Comparison of ENCODE assay signal across 8 cellular contexts in the genomic region with DNA sequence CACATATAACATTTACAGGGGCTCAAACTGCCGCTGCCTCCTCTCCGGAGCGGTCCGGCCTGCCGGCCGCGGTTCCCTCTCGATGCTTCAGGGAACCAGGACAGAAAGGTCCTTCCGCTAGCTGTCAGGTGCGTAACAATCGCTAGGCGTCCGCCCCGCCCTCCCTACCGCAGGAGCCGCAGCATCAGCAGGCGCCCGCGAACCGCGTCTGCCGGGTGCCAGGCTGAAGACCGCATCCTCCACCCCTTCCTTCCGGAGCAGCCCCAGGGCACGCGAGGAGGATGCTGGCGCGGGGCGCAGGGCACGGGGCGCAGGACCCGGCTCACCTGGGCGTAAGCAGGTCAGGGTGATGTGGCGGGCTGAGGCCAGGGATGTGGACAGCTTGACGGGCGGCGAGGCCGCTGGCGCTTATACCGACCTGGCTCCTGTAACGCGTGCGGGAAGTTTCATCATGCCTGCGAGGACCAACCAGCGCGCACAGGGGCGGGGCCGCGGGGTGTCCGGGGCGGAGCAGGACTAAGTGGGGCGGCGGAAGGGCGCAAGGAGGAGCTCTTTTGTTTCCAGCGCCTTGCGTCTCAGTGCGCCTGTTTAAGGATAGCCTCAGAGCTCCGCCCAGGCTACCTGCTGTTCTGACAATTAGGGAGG. TPM values are rescaled to one million over a fixed set of nuclear protein-coding genes. Genes with fewer than 3 reads are reported as not detected.
A peak's percentile ranks its signal among the peaks of the same experiment; 100 is the strongest.
DNase-seq lines count a peak whose midpoint lies in the region; ATAC-seq and TF ChIP-seq lines count a peak whose summit lies in the region.

A gene with protein sequence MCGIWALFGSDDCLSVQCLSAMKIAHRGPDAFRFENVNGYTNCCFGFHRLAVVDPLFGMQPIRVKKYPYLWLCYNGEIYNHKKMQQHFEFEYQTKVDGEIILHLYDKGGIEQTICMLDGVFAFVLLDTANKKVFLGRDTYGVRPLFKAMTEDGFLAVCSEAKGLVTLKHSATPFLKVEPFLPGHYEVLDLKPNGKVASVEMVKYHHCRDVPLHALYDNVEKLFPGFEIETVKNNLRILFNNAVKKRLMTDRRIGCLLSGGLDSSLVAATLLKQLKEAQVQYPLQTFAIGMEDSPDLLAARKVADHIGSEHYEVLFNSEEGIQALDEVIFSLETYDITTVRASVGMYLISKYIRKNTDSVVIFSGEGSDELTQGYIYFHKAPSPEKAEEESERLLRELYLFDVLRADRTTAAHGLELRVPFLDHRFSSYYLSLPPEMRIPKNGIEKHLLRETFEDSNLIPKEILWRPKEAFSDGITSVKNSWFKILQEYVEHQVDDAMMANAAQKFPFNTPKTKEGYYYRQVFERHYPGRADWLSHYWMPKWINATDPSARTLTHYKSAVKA (minus strand): TSS at position 384 of the 645 bp plus-strand sequence. CDS start 3,252 bp downstream, outside the sequence.

- peak within 1 kb of the TSS; percentile 92 for H3K4me2 ChIP-seq in KMS-11

- ATAC-seq in GM21786 (IDR thresholded peaks at IDR 0.05; ENCODE audit: unreplicated experiment) (peak; percentile 97), naive B cell (ENCODE audit: low read depth in 2 of 2) (peak; percentile 85 to 88)
- ATAC-seq in stimulated activated effector memory CD8-positive, alpha-beta T cell treated with anti-CD3 and anti-CD28 coated beads, Interleukin-12 subunit alpha, Interleukin-12 subunit beta, amount 100 ng/mL, for 72 hours = peak; percentile 98

- peak within 1 kb of the TSS; percentile 66 for H3K9ac ChIP-seq in KMS-11

- peaks cover 20% of the 10 kb centered on the region for H3K4me1 Mint-ChIP-seq in activated T-helper 1 cell treated with anti-CD3 and anti-CD28 coated beads, Interleukin-12 subunit alpha, Interleukin-12 subunit beta, Interleukin-2, Interleukin-4 antibody, amounts not matched to agents 30 ng/mL and 10 ng/mL and 1 ng/mL, durations not matched to agents 14 hours and 24 hours and 36 hours (ENCODE audit: low read depth)
- peaks cover 8 to 14% (median 9%) of the 10 kb centered on the region in 3 donors for H3K4me1 Mint-ChIP-seq in naive B cell
- peaks cover 19% of the 10 kb centered on the region for H3K4me1 Mint-ChIP-seq in stimulated activated effector memory CD8-positive, alpha-beta T cell treated with anti-CD3 and anti-CD28 coated beads, Interleukin-12 subunit alpha, Interleukin-12 subunit beta, amount 100 ng/mL, for 72 hours

- H3K4me1 ChIP-seq in KMS-11 (ENCODE audit: low read depth, poor library complexity, severe bottlenecking) = peaks cover 24% of the 10 kb centered on the region

- no peaks in the 10 kb centered on the region; the same call in 1 of the 2 replicates for H3K36me3 ChIP-seq in KMS-11 (ENCODE audit: insufficient read depth)

- intact Hi-C loops in activated T-helper 1 cell treated with anti-CD3 and anti-CD28 coated beads, Interleukin-12 subunit alpha, Interleukin-12 subunit beta, Interleukin-2, Interleukin-4 antibody, amounts not matched to agents 30 ng/mL and 10 ng/mL and 1 ng/mL, durations not matched to agents 14 hours and 24 hours and 36 hours (cut with micrococcal nuclease) = loop anchor here (1.0 to 10.0 kb wide), 9 partner anchors 55 to 1551 kb away; a partner anchor contains a TSS

- no peaks in the 10 kb centered on the region for H3K27me3 ChIP-seq in KMS-11 (ENCODE audit: insufficient read depth, low read depth)

- H3K4me3 ChIP-seq in KMS-11 (IDR thresholded peaks at IDR 0.05; ENCODE audit: insufficient read depth, low read depth, low read length) = no peak within 1 kb of the TSS

- H3K4me3 Mint-ChIP-seq in activated T-helper 1 cell treated with anti-CD3 and anti-CD28 coated beads, Interleukin-12 subunit alpha, Interleukin-12 subunit beta, Interleukin-2, Interleukin-4 antibody, amounts not matched to agents 30 ng/mL and 10 ng/mL and 1 ng/mL, durations not matched to agents 14 hours and 24 hours and 36 hours = peak within 1 kb of the TSS; percentile 90
- H3K4me3 Mint-ChIP-seq in naive B cell = peak within 1 kb of the TSS; percentile 86 to 96 (median 93)
- H3K4me3 Mint-ChIP-seq in stimulated activated effector memory CD8-positive, alpha-beta T cell treated with anti-CD3 and anti-CD28 coated beads, Interleukin-12 subunit alpha, Interleukin-12 subunit beta, amount 100 ng/mL, for 72 hours = peak within 1 kb of the TSS; percentile 81

- peak within 1 kb of the TSS; percentile 73 for H2AFZ ChIP-seq in KMS-11 (ENCODE audit: low read depth)

- no peaks in the 10 kb centered on the region for H4K20me1 ChIP-seq in KMS-11 (ENCODE audit: insufficient read depth)

- TF ChIP-seq CTCF in KMS-11 (conservative IDR thresholded peaks at IDR 0.05; ENCODE audit: low read depth, low read length) = 0 out of 2 replicates have a peak, but pooled peaks have one; percentile 6

- no peaks in the 10 kb centered on the region for H3K9me3 Mint-ChIP-seq in activated T-helper 1 cell treated with anti-CD3 and anti-CD28 coated beads, Interleukin-12 subunit alpha, Interleukin-12 subunit beta, Interleukin-2, Interleukin-4 antibody, amounts not matched to agents 30 ng/mL and 10 ng/mL and 1 ng/mL, durations not matched to agents 14 hours and 24 hours and 36 hours
- H3K9me3 Mint-ChIP-seq in naive B cell = no peaks in the 10 kb centered on the region
- H3K9me3 Mint-ChIP-seq in stimulated activated effector memory CD8-positive, alpha-beta T cell treated with anti-CD3 and anti-CD28 coated beads, Interleukin-12 subunit alpha, Interleukin-12 subunit beta, amount 100 ng/mL, for 72 hours = no peaks in the 10 kb centered on the region

- no peaks in the 10 kb centered on the region for H3K27me3 Mint-ChIP-seq in activated T-helper 1 cell treated with anti-CD3 and anti-CD28 coated beads, Interleukin-12 subunit alpha, Interleukin-12 subunit beta, Interleukin-2, Interleukin-4 antibody, amounts not matched to agents 30 ng/mL and 10 ng/mL and 1 ng/mL, durations not matched to agents 14 hours and 24 hours and 36 hours (ENCODE audit: insufficient read depth)
- no peaks in the 10 kb centered on the region for H3K27me3 Mint-ChIP-seq in naive B cell

- peaks cover 22% of the 10 kb centered on the region for H3K36me3 Mint-ChIP-seq in activated T-helper 1 cell treated with anti-CD3 and anti-CD28 coated beads, Interleukin-12 subunit alpha, Interleukin-12 subunit beta, Interleukin-2, Interleukin-4 antibody, amounts not matched to agents 30 ng/mL and 10 ng/mL and 1 ng/mL, durations not matched to agents 14 hours and 24 hours and 36 hours (ENCODE audit: low read depth)
- H3K36me3 Mint-ChIP-seq in naive B cell = peaks cover 0 to 4% of the 10 kb centered on the region in 2 donors
- H3K36me3 Mint-ChIP-seq in stimulated activated effector memory CD8-positive, alpha-beta T cell treated with anti-CD3 and anti-CD28 coated beads, Interleukin-12 subunit alpha, Interleukin-12 subunit beta, amount 100 ng/mL, for 72 hours = peaks cover 31% of the 10 kb centered on the region

- peak within 1 kb of the TSS; percentile 86 for H3K27ac Mint-ChIP-seq in activated T-helper 1 cell treated with anti-CD3 and anti-CD28 coated beads, Interleukin-12 subunit alpha, Interleukin-12 subunit beta, Interleukin-2, Interleukin-4 antibody, amounts not matched to agents 30 ng/mL and 10 ng/mL and 1 ng/mL, durations not matched to agents 14 hours and 24 hours and 36 hours
- H3K27ac Mint-ChIP-seq in naive B cell = peak within 1 kb of the TSS; percentile 89 to 97 (median 93)
- peak within 1 kb of the TSS; percentile 88 for H3K27ac Mint-ChIP-seq in stimulated activated effector memory CD8-positive, alpha-beta T cell treated with anti-CD3 and anti-CD28 coated beads, Interleukin-12 subunit alpha, Interleukin-12 subunit beta, amount 100 ng/mL, for 72 hours

- H3K27ac ChIP-seq in KMS-11 = peak within 1 kb of the TSS; percentile 75

- H3K79me2 ChIP-seq in KMS-11 (ENCODE audit: insufficient read depth, low read depth) = peaks cover 15% of the 10 kb centered on the region; the same call in 1 of the 2 replicates

- DNase-seq in DMS79 (lab: John Stamatoyannopoulos, UW) = peak; percentile 91
- peak; percentile 88 for DNase-seq in RPMI7951 (ENCODE audit: low read depth)
- peak; percentile 86 for DNase-seq in activated T-helper 1 cell treated with anti-CD3 and anti-CD28 coated beads, Interleukin-12 subunit alpha, Interleukin-12 subunit beta, Interleukin-2, Interleukin-4 antibody, amounts not matched to agents 30 ng/mL and 10 ng/mL and 1 ng/mL, durations not matched to agents 14 hours and 24 hours and 36 hours (ENCODE audit: low spot score)
- DNase-seq in fibroblast of gingiva (ENCODE audit: low read depth) = peak; percentile 90
- peak; percentile 88 for DNase-seq in naive B cell
- DNase-seq in stimulated activated effector memory CD8-positive, alpha-beta T cell treated with anti-CD3 and anti-CD28 coated beads, Interleukin-12 subunit alpha, Interleukin-12 subunit beta, amount 100 ng/mL, for 72 hours (ENCODE audit: low spot score in 2 of 2) = peak; percentile 72 to 97

RNA-seq across cellular contexts. Expression of the gene that starts here (rescaled TPM):
- 21.8 and 30.9 TPM in 2 replicates for total RNA-seq in RPMI7951 (2014; rRNA removed; shearing (Covaris generic))
- total RNA-seq in activated T-helper 1 cell treated with anti-CD3 and anti-CD28 coated beads, Interleukin-12 subunit alpha, Interleukin-12 subunit beta, Interleukin-2, Interleukin-4 antibody, amounts not matched to agents 30 ng/mL and 10 ng/mL and 1 ng/mL, durations not matched to agents 14 hours and 24 hours and 36 hours = 71.1 and 79.6 TPM in 2 replicates
- 10 to 100 TPM; 20.6 to 44.6 (median 28.0) TPM for polyA plus RNA-seq in naive B cell (ENCODE audit: low read depth in 6 of 6)
